ENCODE assay signal across 1 cellular context in genomic region chr1:184322253-184322652, GRCh38.
A peak's percentile ranks its signal among the peaks of the same experiment; 100 is the strongest.
TF ChIP-seq lines count a peak whose summit lies in the region.

No MANE protein-coding gene starts in this region.

TF ChIP-seq in GM23338, 12 proteins besides CTCF, POLR2A, EP300 and RAD21:
- TF ChIP-seq, protein P1, sequence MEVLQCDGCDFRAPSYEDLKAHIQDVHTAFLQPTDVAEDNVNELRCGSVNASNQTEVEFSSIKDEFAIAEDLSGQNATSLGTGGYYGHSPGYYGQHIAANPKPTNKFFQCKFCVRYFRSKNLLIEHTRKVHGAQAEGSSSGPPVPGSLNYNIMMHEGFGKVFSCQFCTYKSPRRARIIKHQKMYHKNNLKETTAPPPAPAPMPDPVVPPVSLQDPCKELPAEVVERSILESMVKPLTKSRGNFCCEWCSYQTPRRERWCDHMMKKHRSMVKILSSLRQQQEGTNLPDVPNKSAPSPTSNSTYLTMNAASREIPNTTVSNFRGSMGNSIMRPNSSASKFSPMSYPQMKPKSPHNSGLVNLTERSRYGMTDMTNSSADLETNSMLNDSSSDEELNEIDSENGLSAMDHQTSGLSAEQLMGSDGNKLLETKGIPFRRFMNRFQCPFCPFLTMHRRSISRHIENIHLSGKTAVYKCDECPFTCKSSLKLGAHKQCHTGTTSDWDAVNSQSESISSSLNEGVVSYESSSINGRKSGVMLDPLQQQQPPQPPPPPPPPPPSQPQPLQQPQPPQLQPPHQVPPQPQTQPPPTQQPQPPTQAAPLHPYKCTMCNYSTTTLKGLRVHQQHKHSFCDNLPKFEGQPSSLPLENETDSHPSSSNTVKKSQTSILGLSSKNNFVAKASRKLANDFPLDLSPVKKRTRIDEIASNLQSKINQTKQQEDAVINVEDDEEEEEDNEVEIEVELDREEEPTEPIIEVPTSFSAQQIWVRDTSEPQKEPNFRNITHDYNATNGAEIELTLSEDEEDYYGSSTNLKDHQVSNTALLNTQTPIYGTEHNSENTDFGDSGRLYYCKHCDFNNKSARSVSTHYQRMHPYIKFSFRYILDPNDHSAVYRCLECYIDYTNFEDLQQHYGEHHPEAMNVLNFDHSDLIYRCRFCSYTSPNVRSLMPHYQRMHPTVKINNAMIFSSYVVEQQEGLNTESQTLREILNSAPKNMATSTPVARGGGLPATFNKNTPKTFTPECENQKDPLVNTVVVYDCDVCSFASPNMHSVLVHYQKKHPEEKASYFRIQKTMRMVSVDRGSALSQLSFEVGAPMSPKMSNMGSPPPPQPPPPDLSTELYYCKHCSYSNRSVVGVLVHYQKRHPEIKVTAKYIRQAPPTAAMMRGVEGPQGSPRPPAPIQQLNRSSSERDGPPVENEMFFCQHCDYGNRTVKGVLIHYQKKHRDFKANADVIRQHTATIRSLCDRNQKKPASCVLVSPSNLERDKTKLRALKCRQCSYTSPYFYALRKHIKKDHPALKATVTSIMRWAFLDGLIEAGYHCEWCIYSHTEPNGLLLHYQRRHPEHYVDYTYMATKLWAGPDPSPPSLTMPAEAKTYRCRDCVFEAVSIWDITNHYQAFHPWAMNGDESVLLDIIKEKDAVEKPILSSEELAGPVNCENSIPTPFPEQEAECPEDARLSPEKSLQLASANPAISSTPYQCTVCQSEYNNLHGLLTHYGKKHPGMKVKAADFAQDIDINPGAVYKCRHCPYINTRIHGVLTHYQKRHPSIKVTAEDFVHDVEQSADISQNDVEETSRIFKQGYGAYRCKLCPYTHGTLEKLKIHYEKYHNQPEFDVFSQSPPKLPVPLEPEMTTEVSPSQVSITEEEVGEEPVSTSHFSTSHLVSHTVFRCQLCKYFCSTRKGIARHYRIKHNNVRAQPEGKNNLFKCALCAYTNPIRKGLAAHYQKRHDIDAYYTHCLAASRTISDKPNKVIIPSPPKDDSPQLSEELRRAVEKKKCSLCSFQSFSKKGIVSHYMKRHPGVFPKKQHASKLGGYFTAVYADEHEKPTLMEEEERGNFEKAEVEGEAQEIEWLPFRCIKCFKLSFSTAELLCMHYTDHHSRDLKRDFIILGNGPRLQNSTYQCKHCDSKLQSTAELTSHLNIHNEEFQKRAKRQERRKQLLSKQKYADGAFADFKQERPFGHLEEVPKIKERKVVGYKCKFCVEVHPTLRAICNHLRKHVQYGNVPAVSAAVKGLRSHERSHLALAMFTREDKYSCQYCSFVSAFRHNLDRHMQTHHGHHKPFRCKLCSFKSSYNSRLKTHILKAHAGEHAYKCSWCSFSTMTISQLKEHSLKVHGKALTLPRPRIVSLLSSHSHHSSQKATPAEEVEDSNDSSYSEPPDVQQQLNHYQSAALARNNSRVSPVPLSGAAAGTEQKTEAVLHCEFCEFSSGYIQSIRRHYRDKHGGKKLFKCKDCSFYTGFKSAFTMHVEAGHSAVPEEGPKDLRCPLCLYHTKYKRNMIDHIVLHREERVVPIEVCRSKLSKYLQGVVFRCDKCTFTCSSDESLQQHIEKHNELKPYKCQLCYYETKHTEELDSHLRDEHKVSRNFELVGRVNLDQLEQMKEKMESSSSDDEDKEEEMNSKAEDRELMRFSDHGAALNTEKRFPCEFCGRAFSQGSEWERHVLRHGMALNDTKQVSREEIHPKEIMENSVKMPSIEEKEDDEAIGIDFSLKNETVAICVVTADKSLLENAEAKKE (CRISPR knock-in tag; IDR thresholded peaks at IDR 0.05) = peak; percentile 56; the same call in 1 of the 2 replicates
- no peak for TF ChIP-seq POLR2AphosphoS5 (IDR thresholded peaks at IDR 0.05; ENCODE audit: low read depth)
